In genomic region chr5:125301704-125302103, GRCh38 we compare ENCODE assay signal across 1 cellular context.
TF ChIP-seq lines count a peak whose summit lies in the region.

No MANE protein-coding gene starts in this region.

TF ChIP-seq in SK-N-SH, 30 proteins besides CTCF, POLR2A, EP300 and RAD21 (continued from another document):
- TF ChIP-seq, protein P1, sequence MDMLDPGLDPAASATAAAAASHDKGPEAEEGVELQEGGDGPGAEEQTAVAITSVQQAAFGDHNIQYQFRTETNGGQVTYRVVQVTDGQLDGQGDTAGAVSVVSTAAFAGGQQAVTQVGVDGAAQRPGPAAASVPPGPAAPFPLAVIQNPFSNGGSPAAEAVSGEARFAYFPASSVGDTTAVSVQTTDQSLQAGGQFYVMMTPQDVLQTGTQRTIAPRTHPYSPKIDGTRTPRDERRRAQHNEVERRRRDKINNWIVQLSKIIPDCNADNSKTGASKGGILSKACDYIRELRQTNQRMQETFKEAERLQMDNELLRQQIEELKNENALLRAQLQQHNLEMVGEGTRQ (IDR thresholded peaks at IDR 0.05; ENCODE audit: borderline replicate concordance, low read depth, low read length), result no peak
- TF ChIP-seq CHD2 (IDR thresholded peaks at IDR 0.05; ENCODE audit: low read length, partially characterized antibody), result no peak
- no peak for TF ChIP-seq FOSL2 (IDR thresholded peaks at IDR 0.05; ENCODE audit: borderline replicate concordance, low read depth)
- no peak for TF ChIP-seq RFX5 (IDR thresholded peaks at IDR 0.05; ENCODE audit: low read length)
TF ChIP-seq in SK-N-SH: peak in this region for 2.
